Comparison of ENCODE assay signal across 13 cellular contexts in genomic region chr12:26817183-26817591, GRCh38. TPM values are rescaled to one million over a fixed set of nuclear protein-coding genes. Genes with fewer than 3 reads are reported as not detected.
DNase-seq lines count a peak whose midpoint lies in the region; ATAC-seq and TF ChIP-seq lines count a peak whose summit lies in the region.
"Had no signal": no experiment of that assay in that cellular context is flagged by ENCODE, and none has a peak within 500 bp of the region (broad histone marks: within the 10 kb centered on the region; RNA-seq: fewer than 3 reads in every experiment).

No MANE protein-coding gene starts in this region.

- no peak for TF ChIP-seq CTCF in GM06990 (IDR thresholded peaks at IDR 0.05; ENCODE audit: insufficient read depth, low read length, poor library complexity, severe bottlenecking)
- no peak for TF ChIP-seq CTCF in body of pancreas (IDR thresholded peaks at IDR 0.05)
- no peak for TF ChIP-seq CTCF in sigmoid colon (IDR thresholded peaks at IDR 0.05)

- no peaks in the 10 kb centered on the region for H3K27me3 ChIP-seq in GM06990 (replicated peaks; ENCODE audit: control insufficient read depth, insufficient read depth, low read length)
- no peaks in the 10 kb centered on the region for H3K27me3 ChIP-seq in body of pancreas
- no peaks in the 10 kb centered on the region for H3K27me3 ChIP-seq in aorta (ENCODE audit: control insufficient read depth in 1 of 2, insufficient read depth in 2 of 2, low read length in 1 of 2)
- H3K27me3 ChIP-seq in sigmoid colon = no peaks in the 10 kb centered on the region
- H3K27me3 ChIP-seq: BLaER1 treated with 17β-estradiol and CSF1 and Interleukin-3, amounts not matched to agents 10 nM and 100 nM had no signal

- no peak for TF ChIP-seq EP300 in sigmoid colon (IDR thresholded peaks at IDR 0.05)

- peak overlapping the region in 3 of 4 donors; percentile 23 to 53 (median 52) for H3K27ac ChIP-seq in body of pancreas
- H3K27ac ChIP-seq in aorta (ENCODE audit: low read depth in 1 of 2, low read length in 2 of 2) = no peak overlapping the region
- peak overlapping the region in 1 of 4 donors; percentile 48 for H3K27ac ChIP-seq in sigmoid colon
- H3K27ac ChIP-seq: BLaER1 treated with 17β-estradiol and CSF1 and Interleukin-3, amounts not matched to agents 10 nM and 100 nM; SK-N-MC had no signal

- DNase-seq in GM06990 (ENCODE audit: extremely low read depth, insufficient read length) (peak; percentile 15), body of pancreas (no peak), aorta (no peak), sigmoid colon (no peak), SKM-1 treated with dmso at 0.1 percent for 144 hours (lab: John Stamatoyannopoulos, UW; ENCODE audit: unreplicated experiment) (no peak), NCI-H187 (lab: John Stamatoyannopoulos, UW) (no peak)
- DNase-seq: islet precursor cell, NCI-H1092 treated with DMSO at 0.1 percent for 48 hours had no signal

- H3K36me3 ChIP-seq in GM06990 (ENCODE audit: control insufficient read depth, insufficient read depth, low read length) = peaks cover 4% of the 10 kb centered on the region
- H3K36me3 ChIP-seq in body of pancreas (replicated peaks in 1 of 2; ENCODE audit: insufficient read depth in 1 of 2, low read depth in 2 of 2) = no peaks in the 10 kb centered on the region
- H3K36me3 ChIP-seq in aorta (ENCODE audit: control insufficient read depth in 1 of 2, insufficient read depth in 2 of 2, low read length in 1 of 2) = no peaks in the 10 kb centered on the region
- no peaks in the 10 kb centered on the region for H3K36me3 ChIP-seq in sigmoid colon

- ATAC-seq in GM19395 (IDR thresholded peaks at IDR 0.05; ENCODE audit: unreplicated experiment) (peak; percentile 98), HG03025 (IDR thresholded peaks at IDR 0.05; ENCODE audit: low FRiP score, unreplicated experiment) (peak; percentile 93), body of pancreas (no peak), aorta (ENCODE audit: low FRiP score) (no peak)
- ATAC-seq: HCT116 had no signal

- TF ChIP-seq POLR2A in body of pancreas (IDR thresholded peaks at IDR 0.05) (no peak), sigmoid colon (IDR thresholded peaks at IDR 0.05) (no peak)

- H3K4me3 ChIP-seq in GM06990 (replicated peaks; ENCODE audit: low read depth, low read length) (no peak overlapping the region; the same call in 1 of the 2 replicates), body of pancreas (no peak overlapping the region), aorta (ENCODE audit: low read length in 2 of 2) (no peak overlapping the region), sigmoid colon (no peak overlapping the region)
- H3K4me3 ChIP-seq: BLaER1 treated with 17β-estradiol and CSF1 and Interleukin-3, amounts not matched to agents 10 nM and 100 nM; SK-N-MC had no signal

- peaks cover 55% of the 10 kb centered on the region for H3K4me1 ChIP-seq in body of pancreas
- no peaks in the 10 kb centered on the region for H3K4me1 ChIP-seq in aorta (ENCODE audit: control insufficient read depth in 1 of 2, insufficient read depth in 2 of 2, low read length in 2 of 2)
- peaks cover 0 to 29% (median 9%) of the 10 kb centered on the region in 4 donors for H3K4me1 ChIP-seq in sigmoid colon

- intact Hi-C loops in body of pancreas (cut with DNase I) = no loop called here
- intact Hi-C loops in aorta (cut with DNase I) = no loop called here
- intact Hi-C loops in sigmoid colon (cut with DNase I) = no loop called here

- WGBS in body of pancreas, 2 donors = 26 to 31% methylated on average over 4 of the region's 4 CpGs
- WGBS in aorta, 2 donors = 78 to 81% methylated on average over 4 of the region's 4 CpGs
- WGBS in sigmoid colon, 2 donors = 49 to 61% methylated on average over 4 of the region's 4 CpGs

- H3K9me3 ChIP-seq in body of pancreas (no peaks in the 10 kb centered on the region), aorta (ENCODE audit: control insufficient read depth, low read length) (no peaks in the 10 kb centered on the region), sigmoid colon (no peaks in the 10 kb centered on the region)

RNA-seq across cellular contexts. Expression of gene ITPR2, which starts 15.8 kb away (rescaled TPM):
- total RNA-seq in body of pancreas (10 to 100 TPM; 37.4 to 92.9 TPM), aorta (10 to 100 TPM; 40.3 to 84.8 TPM), sigmoid colon (10 to 100 TPM; 58.9 to 78.1 (median 64.0) TPM)
- polyA plus RNA-seq in aorta (1 to 10 TPM; 1.5 to 3.3 TPM), sigmoid colon (1 to 10 TPM; 1.4 to 6.2 (median 1.8) TPM)

Comparison
In these comparisons a context has a peak if more than half of its experiments do, and no peak if none do; other contexts are left out.
1. ATAC-seq: peak in GM19395 (single experiment) and HG03025 (single experiment); none in body of pancreas (single experiment) and aorta (single experiment).
2. H3K27ac ChIP-seq: peak in body of pancreas (3 of 4); none in aorta (0 of 2).